Comparison of ENCODE assay signal across 14 cellular contexts in genomic region chr1:117537291-117537920, GRCh38.
DNase-seq lines count a peak whose midpoint lies in the region; ATAC-seq, FAIRE-seq and TF ChIP-seq lines count a peak whose summit lies in the region.
"Had no signal": no experiment of that assay in that cellular context is flagged by ENCODE, and none has a peak within 500 bp of the region (broad histone marks: within the 10 kb centered on the region; RNA-seq: fewer than 3 reads in every experiment).

No MANE protein-coding gene starts in this region.

- no peaks in the 10 kb centered on the region for H3K27me3 Mint-ChIP-seq in nephron progenitor cell (ENCODE audit: low read depth, poor library complexity)
- H3K27me3 Mint-ChIP-seq: activated naive CD4-positive, alpha-beta T cell treated with anti-CD3 and anti-CD28 coated beads, Interleukin-2, amount 50 U/mL, for 24 hours had no signal

- FAIRE-seq in HepG2 (lab: Jason Lieb, UNC): no peak
- FAIRE-seq: HTR-8/SVneo, islet of Langerhans had no signal

- H3K36me3 Mint-ChIP-seq in nephron progenitor cell (ENCODE audit: low read depth): no peaks in the 10 kb centered on the region

- no peaks in the 10 kb centered on the region for H4K20me1 ChIP-seq in HCT116 (ENCODE audit: insufficient read depth)
- no peaks in the 10 kb centered on the region for H4K20me1 ChIP-seq in HepG2 (ENCODE audit: insufficient read depth, low read length)

- intact Hi-C loops in HCT116 (cut with micrococcal nuclease) (loop anchor here (5.0 kb wide), 1 partner anchor 355 kb away; no protein-coding TSS in a partner anchor), HepG2 (cut with micrococcal nuclease; ENCODE audit: unreplicated experiment) (loop anchor here (5.0 kb wide), 1 partner anchor 135 kb away; no protein-coding TSS in a partner anchor)

- RAD21 ChIA-PET in HCT116 (lab: Charles Lee; ENCODE audit: low non-redundant PET in 1 of 2, low total read pairs in 2 of 2, uncharacterized antibody in 2 of 2, unreplicated experiment in 2 of 2): interaction anchor here in 1 of 2 experiments (0.6 kb wide), 1 partner anchor 222 kb away, joined by 3 read pairs; no protein-coding TSS in a partner anchor

- 15% methylated on average over 10 of the region's 10 CpGs for WGBS in HepG2 (ENCODE audit: low lambda C conversion rate)

- H3K4me1 ChIP-seq in HCT116 (ENCODE audit: control insufficient read depth in 1 of 2, insufficient read depth in 2 of 2, low read length in 2 of 2) (peaks cover 2 to 8% of the 10 kb centered on the region in 2 experiments; a peak in 1 of 4 replicates), HepG2 (ENCODE audit: insufficient read depth, low read length) (peaks cover 15% of the 10 kb centered on the region; the same call in 1 of the 2 replicates)
- H3K4me1 ChIP-seq: Caco-2 had no signal

- H3K9ac ChIP-seq in HCT116 (ENCODE audit: low read length) (no peak overlapping the region), HepG2 (ENCODE audit: insufficient read depth, low read depth, low read length) (no peak overlapping the region)

- H3K9me3 Mint-ChIP-seq in nephron progenitor cell: no peaks in the 10 kb centered on the region
- H3K9me3 Mint-ChIP-seq: activated naive CD4-positive, alpha-beta T cell treated with anti-CD3 and anti-CD28 coated beads, Interleukin-2, amount 50 U/mL, for 24 hours had no signal

- CTCF ChIA-PET in HCT116 (lab: Charles Lee): interaction anchor here (1.0 kb wide), 1 partner anchor 216 kb away, joined by 3 read pairs; no protein-coding TSS in a partner anchor
- CTCF ChIA-PET in RWPE1 (lab: Yijun Ruan, JAX): interaction anchor here (0.6 to 0.7 kb wide), 3 partner anchors 43 to 1692 kb away, joined by 3 to 4 read pairs (median 3); no protein-coding TSS in a partner anchor
- CTCF ChIA-PET in HepG2 (lab: Yijun Ruan, JAX; ENCODE audit: low intra/inter-chr PET ratio, low total read pairs): no interaction called here

- H3K36me3 ChIP-seq in HCT116 (ENCODE audit: control insufficient read depth in 1 of 2, insufficient read depth in 2 of 2, low read length in 2 of 2) (no peaks in the 10 kb centered on the region), HepG2 (replicated peaks in 1 of 2; ENCODE audit: control insufficient read depth in 1 of 2, insufficient read depth in 2 of 2, low read length in 2 of 2) (no peaks in the 10 kb centered on the region)

- H3K79me2 ChIP-seq in HCT116 (ENCODE audit: insufficient read depth, low read length) (no peaks in the 10 kb centered on the region), HepG2 (ENCODE audit: insufficient read depth, low read length) (no peaks in the 10 kb centered on the region)

- no peak overlapping the region for H3K27ac Mint-ChIP-seq in nephron progenitor cell
- H3K27ac Mint-ChIP-seq: activated naive CD4-positive, alpha-beta T cell treated with anti-CD3 and anti-CD28 coated beads, Interleukin-2, amount 50 U/mL, for 24 hours had no signal

- TF ChIP-seq EP300 in HepG2 (IDR thresholded peaks at IDR 0.05; ENCODE audit: low read depth in 2 of 2, low read length in 2 of 2) (no peak), HepG2 (CRISPR knock-in tag; IDR thresholded peaks at IDR 0.05; ENCODE audit: borderline replicate concordance) (no peak)

- TF ChIP-seq POLR2A in HCT116 (IDR thresholded peaks at IDR 0.05; ENCODE audit: borderline replicate concordance, extremely low read depth, insufficient read depth, insufficient read length) (no peak), HepG2 (IDR thresholded peaks at IDR 0.05; ENCODE audit: insufficient read depth in 1 of 2, low read depth in 2 of 2, low read length in 2 of 2) (no peak)

- H3K27ac ChIP-seq in HCT116 (ENCODE audit: low read depth, low read length): no peak overlapping the region
- no peak overlapping the region for H3K27ac ChIP-seq in RWPE1
- no peak overlapping the region for H3K27ac ChIP-seq in HepG2 (ENCODE audit: extremely low read length, insufficient read depth, low read length)
- H3K27ac ChIP-seq: PC-9 had no signal

- H2AFZ ChIP-seq in HCT116 (ENCODE audit: low read depth, low read length, poor library complexity, severe bottlenecking): no peak overlapping the region
- H2AFZ ChIP-seq in HepG2 (ENCODE audit: low read length): no peak overlapping the region
- H2AFZ ChIP-seq: PC-9 had no signal

- H3K9me2 ChIP-seq in HCT116 (ENCODE audit: insufficient read depth): no peaks in the 10 kb centered on the region

- H3K4me2 ChIP-seq in HCT116 (ENCODE audit: low read length): no peak overlapping the region
- H3K4me2 ChIP-seq in HepG2 (ENCODE audit: low read depth, low read length): no peak overlapping the region
- H3K4me2 ChIP-seq: PC-9 had no signal

- in situ Hi-C loops in HepG2 (cut with HindIII; ENCODE audit: extremely low pct_ligation_motif_present, low pct_unique_long_range_greater_than_20kb): loop anchor here (10.0 kb wide), 1 partner anchor 197 kb away; no protein-coding TSS in a partner anchor

- TF ChIP-seq CTCF in HCT116 (IDR thresholded peaks at IDR 0.05 in 2 of 3, conservative IDR thresholded peaks at IDR 0.05 in 1 of 3; ENCODE audit: borderline replicate concordance in 1 of 3, insufficient read depth in 1 of 3, low read depth in 2 of 3, low read length in 2 of 3): 0 out of 6 replicates have a peak, but pooled peaks of 1 of the 3 experiments have one; percentile 25
- TF ChIP-seq CTCF in RWPE1 (conservative IDR thresholded peaks at IDR 0.05; ENCODE audit: low read depth): no peak
- TF ChIP-seq CTCF in HepG2 (CRISPR knock-in tag; IDR thresholded peaks at IDR 0.05): 0 out of 2 replicates have a peak, but pooled peaks have one; percentile 2
- no peak for TF ChIP-seq CTCF in nephron progenitor cell (IDR thresholded peaks at IDR 0.05)

- H3K27me3 ChIP-seq in HCT116 (ENCODE audit: insufficient read depth, low read length) (no peaks in the 10 kb centered on the region), HepG2 (ENCODE audit: control insufficient read depth in 1 of 2, insufficient read depth in 2 of 2, low read length in 2 of 2) (no peaks in the 10 kb centered on the region)

- no peak overlapping the region for H3K4me3 Mint-ChIP-seq in nephron progenitor cell
- H3K4me3 Mint-ChIP-seq: activated naive CD4-positive, alpha-beta T cell treated with anti-CD3 and anti-CD28 coated beads, Interleukin-2, amount 50 U/mL, for 24 hours had no signal

- ATAC-seq in HCT116 (peak; percentile 53; the same call in 1 of the 2 replicates), HepG2 (peak; percentile 76)

- TF ChIP-seq RAD21 in HCT116 (IDR thresholded peaks at IDR 0.05; ENCODE audit: low read depth): no peak
- TF ChIP-seq RAD21 in HepG2 (CRISPR knock-in tag; IDR thresholded peaks at IDR 0.05): no peak

- DNase-seq in CD1c-positive myeloid dendritic cell (ENCODE audit: extremely low spot score) (peak; percentile 30), HCT116 (ENCODE audit: low read depth, low spot score) (no peak), RWPE1 (ENCODE audit: low spot score) (peak; percentile 19), HepG2 (ENCODE audit: low spot score) (peak; percentile 36), activated gamma-delta T cell treated with Interleukin-2 at 50 U/mL for 16 hours (no peak), nephron progenitor cell (no peak), H4 (ENCODE audit: low spot score) (no peak)
- DNase-seq in stimulated activated CD4-positive, alpha-beta T cell treated with anti-CD3 and anti-CD28 coated beads, Interleukin-1b, Interleukin-23, amount 100 ng/mL, for 48 hours: no peak
- DNase-seq: activated CD4-positive, CD25-positive, alpha-beta regulatory T cell treated with anti-CD3 and anti-CD28 coated beads, Interleukin-2, amount 50 U/mL, for 72 hours had no signal

- H3K4me1 Mint-ChIP-seq in nephron progenitor cell: no peaks in the 10 kb centered on the region

- POLR2A ChIA-PET in HCT116 (lab: Charles Lee): no interaction called here
- POLR2A ChIA-PET in RWPE1 (lab: Yijun Ruan, JAX; ENCODE audit: low non-redundant PET): no interaction called here
- POLR2A ChIA-PET in HepG2 (lab: Yijun Ruan, JAX): no interaction called here

- H3K4me3 ChIP-seq in HCT116 (replicated peaks in 1 of 2; ENCODE audit: low read depth in 1 of 2, low read length in 2 of 2): no peak overlapping the region
- H3K4me3 ChIP-seq in HepG2 (replicated peaks in 1 of 3; ENCODE audit: insufficient read depth in 1 of 3, low read depth in 2 of 3, low read length in 3 of 3): no peak overlapping the region
- H3K4me3 ChIP-seq: PC-9 had no signal

- H3K9me3 ChIP-seq in HCT116 (ENCODE audit: control insufficient read depth in 1 of 2, insufficient read depth in 1 of 2, low read depth in 1 of 2, low read length in 2 of 2) (no peaks in the 10 kb centered on the region), HepG2 (ENCODE audit: low read length) (no peaks in the 10 kb centered on the region)
- H3K9me3 ChIP-seq: Caco-2 had no signal

- BruUV-seq in HCT116 (replicated peaks; lab: Mats Ljungman, UMichigan) (no TSS peak), HepG2 (replicated peaks; lab: Mats Ljungman, UMichigan) (no TSS peak)

TF ChIP-seq in HCT116, 20 proteins besides CTCF, POLR2A, EP300 and RAD21:
- TF ChIP-seq ZNF274 (IDR thresholded peaks at IDR 0.05; ENCODE audit: low read depth, low read length): no peak
- no peak for TF ChIP-seq YY1 (IDR thresholded peaks at IDR 0.05; ENCODE audit: extremely low read depth, insufficient replicate concordance, low read depth, low read length)
- TF ChIP-seq MAX (IDR thresholded peaks at IDR 0.05): no peak

TF ChIP-seq in HepG2, 621 proteins besides CTCF, POLR2A, EP300 and RAD21:
- TF ChIP-seq REST (IDR thresholded peaks at IDR 0.05; ENCODE audit: borderline replicate concordance in 1 of 2, low read depth in 1 of 2, low read length in 2 of 2) (peak; percentile 11 to 70), ZNF672 (CRISPR knock-in tag; IDR thresholded peaks at IDR 0.05) (no peak)

Comparison
In these comparisons a context has a peak if more than half of its experiments do, and no peak if none do; other contexts are left out.
1. DNase-seq: peak in CD1c-positive myeloid dendritic cell (single experiment), RWPE1 (single experiment) and HepG2 (single experiment); none in HCT116 (single experiment), stimulated activated CD4-positive, alpha-beta T cell treated with anti-CD3 and anti-CD28 coated beads, Interleukin-1b, Interleukin-23, amount 100 ng/mL, for 48 hours (single experiment), activated gamma-delta T cell treated with Interleukin-2 at 50 U/mL for 16 hours (single experiment), nephron progenitor cell (single experiment) and H4 (single experiment).